In genomic region chr3:157088506-157089454, GRCh38 we compare ENCODE assay signal across 8 cellular contexts.
DNase-seq lines count a peak whose midpoint lies in the region; ATAC-seq and TF ChIP-seq lines count a peak whose summit lies in the region.

No MANE protein-coding gene starts in this region.

- H3K4me3 ChIP-seq in GM08714 (ENCODE audit: low read length) (peak overlapping the region; percentile 61; the same call in 1 of the 2 replicates), HFF-Myc (replicated peaks; ENCODE audit: low read depth, low read length) (peak overlapping the region; percentile 53), OCI-LY1 (ENCODE audit: low read depth, low read length, poor library complexity, severe bottlenecking) (peak overlapping the region; percentile 69), psoas muscle (peak overlapping the region; percentile 72), vagina (peak overlapping the region; percentile 55 to 76)

- peak overlapping the region; percentile 73 for H3K4me2 ChIP-seq in OCI-LY1 (ENCODE audit: low read length)

- H3K36me3 ChIP-seq in OCI-LY1 (ENCODE audit: insufficient read depth, low read length), result no peaks in the 10 kb centered on the region
- H3K36me3 ChIP-seq in psoas muscle (ENCODE audit: insufficient read depth in 1 of 2, low read depth in 1 of 2), result no peaks in the 10 kb centered on the region
- H3K36me3 ChIP-seq in vagina, result no peaks in the 10 kb centered on the region

- 0 to 1% (median 0%) methylated on average over 61 of the region's 61 CpGs for WGBS in psoas muscle, 3 donors

- H3K27ac ChIP-seq in OCI-LY1 (ENCODE audit: low read depth, low read length, poor library complexity, severe bottlenecking) (peak overlapping the region; percentile 85), psoas muscle (peak overlapping the region; percentile 98), vagina (peak overlapping the region; percentile 96)

- peak overlapping the region; percentile 78 for H3K9ac ChIP-seq in OCI-LY1 (ENCODE audit: low read length)

- H3K4me1 ChIP-seq in OCI-LY1 (ENCODE audit: insufficient read depth, low read length, severe bottlenecking) (peaks cover 49% of the 10 kb centered on the region), psoas muscle (peaks cover 41% of the 10 kb centered on the region), vagina (peaks cover 36% of the 10 kb centered on the region)

- H3K9me3 Mint-ChIP-seq in activated naive CD4-positive, alpha-beta T cell treated with anti-CD3 and anti-CD28 coated beads, Interleukin-2, amount 50 U/mL, for 72 hours, result peaks cover 4 to 11% of the 10 kb centered on the region in 2 donors

- H4K20me1 ChIP-seq in OCI-LY1 (ENCODE audit: insufficient read depth, low read length), result no peaks in the 10 kb centered on the region

- no peaks in the 10 kb centered on the region for H3K27me3 ChIP-seq in OCI-LY1 (ENCODE audit: insufficient read depth, low read length)
- no peaks in the 10 kb centered on the region for H3K27me3 ChIP-seq in psoas muscle (ENCODE audit: insufficient read depth in 3 of 3, low read length in 2 of 3)
- H3K27me3 ChIP-seq in vagina, result no peaks in the 10 kb centered on the region

- peak in 1 of 2 donors; percentile 65 for TF ChIP-seq POLR2A in vagina (IDR thresholded peaks at IDR 0.05)

- ATAC-seq in activated naive CD4-positive, alpha-beta T cell treated with anti-CD3 and anti-CD28 coated beads, Interleukin-2, amount 50 U/mL, for 72 hours, result peak; percentile 79 to 86
- peak; percentile 86 to 95 (median 90) for ATAC-seq in psoas muscle

- H2AFZ ChIP-seq in OCI-LY1 (ENCODE audit: low read length), result peak overlapping the region; percentile 89

- H3F3A ChIP-seq in OCI-LY1 (ENCODE audit: insufficient read depth, low read length), result no peaks in the 10 kb centered on the region

- no peaks in the 10 kb centered on the region for H3K79me2 ChIP-seq in OCI-LY1 (ENCODE audit: insufficient read depth, low read length)

- intact Hi-C loops in cardiac septum (cut with DNase I), result loop anchor here (2.0 to 5.0 kb wide), 8 partner anchors 26 to 936 kb away; partner anchors contain the start of genes CCNL1, LEKR1, SSR3 and TIPARP
- intact Hi-C loops in psoas muscle (cut with DNase I), result loop anchor here (2.0 to 10.0 kb wide), 6 partner anchors 42 to 534 kb away; partner anchors contain the start of gene SSR3 (in 2 of the 2)
- intact Hi-C loops in vagina (cut with DNase I), result loop anchor here (2.0 to 10.0 kb wide), 3 partner anchors 38 to 554 kb away; partner anchors contain the start of gene TIPARP

- TF ChIP-seq CTCF in HFF-Myc (IDR thresholded peaks at IDR 0.05; ENCODE audit: low read depth, low read length, missing control alignments) (no peak), OCI-LY1 (IDR thresholded peaks at IDR 0.05; ENCODE audit: low read length) (peak; percentile 42), psoas muscle (IDR thresholded peaks at IDR 0.05) (peak; percentile 14), vagina (IDR thresholded peaks at IDR 0.05) (no peak)

- DNase-seq in HFF-Myc (ENCODE audit: extremely low read depth, low read depth) (peak; percentile 83), cardiac septum (ENCODE audit: low spot score) (peak; percentile 96), psoas muscle (peak; percentile 96 to 99), vagina (ENCODE audit: extremely low spot score in 2 of 2) (peak in 1 of 2 donors; percentile 99), occipital lobe (lab: John Stamatoyannopoulos, UW) (no peak)
- DNase-seq in activated naive CD4-positive, alpha-beta T cell treated with anti-CD3 and anti-CD28 coated beads, Interleukin-2, amount 50 U/mL, for 72 hours (ENCODE audit: low spot score in 2 of 2), result peak; percentile 94 to 96

- H3K36me3 Mint-ChIP-seq in activated naive CD4-positive, alpha-beta T cell treated with anti-CD3 and anti-CD28 coated beads, Interleukin-2, amount 50 U/mL, for 72 hours, result peaks cover 12 to 13% of the 10 kb centered on the region in 2 donors

- H3K27ac Mint-ChIP-seq in activated naive CD4-positive, alpha-beta T cell treated with anti-CD3 and anti-CD28 coated beads, Interleukin-2, amount 50 U/mL, for 72 hours, result peak overlapping the region; percentile 88 to 98

- H3K9me3 ChIP-seq in OCI-LY1 (ENCODE audit: low read length) (no peaks in the 10 kb centered on the region), psoas muscle (no peaks in the 10 kb centered on the region), vagina (no peaks in the 10 kb centered on the region)

- no peaks in the 10 kb centered on the region for H3K9me2 ChIP-seq in OCI-LY1 (ENCODE audit: low read depth, low read length)

Comparison
In these comparisons a context has a peak if more than half of its experiments do, and no peak if none do; other contexts are left out.
1. CTCF ChIP-seq: peak in OCI-LY1 (single experiment) and psoas muscle (single experiment); none in HFF-Myc (single experiment) and vagina (0 of 3).
2. Peak in every context shown above with its lines, with median percentiles within 50 percentile points of each other: H3K4me3 ChIP-seq and H3K27ac ChIP-seq.